16 cellular contexts compared by ENCODE assay signal in genomic region chrX:47198687-47199080, GRCh38. TPM values are rescaled to one million over a fixed set of nuclear protein-coding genes. Genes with fewer than 3 reads are reported as not detected.
DNase-seq lines count a peak whose midpoint lies in the region; ATAC-seq and TF ChIP-seq lines count a peak whose summit lies in the region.
"Had no signal": no experiment of that assay in that cellular context is flagged by ENCODE, and none has a peak within 500 bp of the region (broad histone marks: within the 10 kb centered on the region; RNA-seq: fewer than 3 reads in every experiment).

No MANE protein-coding gene starts in this region.

- no peak for TF ChIP-seq CTCF in natural killer cell (IDR thresholded peaks at IDR 0.05)
- no peak for TF ChIP-seq CTCF in nephron (IDR thresholded peaks at IDR 0.05; ENCODE audit: unreplicated experiment in 3 of 3)
- no peak for TF ChIP-seq CTCF in vagina (IDR thresholded peaks at IDR 0.05)

- no peak overlapping the region for H3K4me3 ChIP-seq in vagina

- no peaks in the 10 kb centered on the region for H3K9me3 Mint-ChIP-seq in natural killer cell
- H3K9me3 Mint-ChIP-seq in natural killer cell treated with Interleukin-12 subunit alpha and Interleukin-12 subunit beta and Interleukin-15 and Interleukin-18, amount 100 ng/mL, for 72 hours: no peaks in the 10 kb centered on the region
- H3K9me3 Mint-ChIP-seq in central memory CD8-positive, alpha-beta T cell: no peaks in the 10 kb centered on the region
- no peaks in the 10 kb centered on the region for H3K9me3 Mint-ChIP-seq in nephron
- H3K9me3 Mint-ChIP-seq: activated naive CD4-positive, alpha-beta T cell treated with anti-CD3 and anti-CD28 coated beads for 36 hours; HFFc6 had no signal

- ATAC-seq in natural killer cell (no peak), HG03460 (IDR thresholded peaks at IDR 0.05; ENCODE audit: unreplicated experiment) (no peak), HG03354 (IDR thresholded peaks at IDR 0.05; ENCODE audit: poor library complexity, severe bottlenecking, unreplicated experiment) (no peak)
- ATAC-seq in natural killer cell treated with Interleukin-12 subunit alpha and Interleukin-12 subunit beta and Interleukin-15 and Interleukin-18, amount 100 ng/mL, for 72 hours: no peak
- no peak for ATAC-seq in central memory CD8-positive, alpha-beta T cell (replicated peaks; ENCODE audit: extremely low read depth, poor library complexity, severe bottlenecking)

- H3K4me1 ChIP-seq in vagina: peaks cover 50% of the 10 kb centered on the region

- TF ChIP-seq POLR2A in vagina (IDR thresholded peaks at IDR 0.05): no peak

- peak overlapping the region; percentile 36 to 51 for H3K27ac Mint-ChIP-seq in natural killer cell
- peak overlapping the region in 1 of 2 donors; percentile 56 for H3K27ac Mint-ChIP-seq in natural killer cell treated with Interleukin-12 subunit alpha and Interleukin-12 subunit beta and Interleukin-15 and Interleukin-18, amount 100 ng/mL, for 72 hours
- H3K27ac Mint-ChIP-seq in central memory CD8-positive, alpha-beta T cell (ENCODE audit: low read depth): peak overlapping the region; percentile 29
- H3K27ac Mint-ChIP-seq in nephron: peak overlapping the region in 2 of 3 experiments; percentile 59 to 93

- H3K27me3 Mint-ChIP-seq in natural killer cell (ENCODE audit: low read depth in 2 of 2): no peaks in the 10 kb centered on the region
- no peaks in the 10 kb centered on the region for H3K27me3 Mint-ChIP-seq in natural killer cell treated with Interleukin-12 subunit alpha and Interleukin-12 subunit beta and Interleukin-15 and Interleukin-18, amount 100 ng/mL, for 72 hours
- no peaks in the 10 kb centered on the region for H3K27me3 Mint-ChIP-seq in central memory CD8-positive, alpha-beta T cell
- no peaks in the 10 kb centered on the region for H3K27me3 Mint-ChIP-seq in nephron (ENCODE audit: low read depth)

- intact Hi-C loops in natural killer cell (cut with micrococcal nuclease) (loop anchor here (10.0 kb wide), 1 partner anchor 636 kb away; the partner anchor contains the start of gene ZNF81), vagina (cut with DNase I) (loop anchor here (10.0 kb wide), 1 partner anchor 326 kb away; no protein-coding TSS in a partner anchor)

- peaks cover 14% of the 10 kb centered on the region for H3K36me3 Mint-ChIP-seq in natural killer cell
- no peaks in the 10 kb centered on the region for H3K36me3 Mint-ChIP-seq in natural killer cell treated with Interleukin-12 subunit alpha and Interleukin-12 subunit beta and Interleukin-15 and Interleukin-18, amount 100 ng/mL, for 72 hours
- H3K36me3 Mint-ChIP-seq in central memory CD8-positive, alpha-beta T cell (ENCODE audit: insufficient read depth): peaks cover 40% of the 10 kb centered on the region
- H3K36me3 Mint-ChIP-seq in nephron (ENCODE audit: low read depth): peaks cover 80% of the 10 kb centered on the region

- no peaks in the 10 kb centered on the region for H3K9me3 ChIP-seq in vagina

- peaks cover 40 to 43% of the 10 kb centered on the region in 2 donors for H3K4me1 Mint-ChIP-seq in natural killer cell
- peaks cover 30 to 49% of the 10 kb centered on the region in 2 donors for H3K4me1 Mint-ChIP-seq in natural killer cell treated with Interleukin-12 subunit alpha and Interleukin-12 subunit beta and Interleukin-15 and Interleukin-18, amount 100 ng/mL, for 72 hours (ENCODE audit: low read depth in 2 of 2)
- peaks cover 41% of the 10 kb centered on the region for H3K4me1 Mint-ChIP-seq in central memory CD8-positive, alpha-beta T cell
- H3K4me1 Mint-ChIP-seq in nephron: peaks cover 56% of the 10 kb centered on the region

- H3K4me3 Mint-ChIP-seq in natural killer cell (no peak overlapping the region), nephron (peak overlapping the region; percentile 29 to 99 (median 98))
- no peak overlapping the region for H3K4me3 Mint-ChIP-seq in natural killer cell treated with Interleukin-12 subunit alpha and Interleukin-12 subunit beta and Interleukin-15 and Interleukin-18, amount 100 ng/mL, for 72 hours
- H3K4me3 Mint-ChIP-seq in central memory CD8-positive, alpha-beta T cell: peak overlapping the region; percentile 6
- H3K4me3 Mint-ChIP-seq: activated naive CD4-positive, alpha-beta T cell treated with anti-CD3 and anti-CD28 coated beads for 36 hours; HFFc6 had no signal

- DNase-seq in natural killer cell (no peak), vagina (ENCODE audit: extremely low spot score in 2 of 2) (no peak), NCI-H1105 treated with DMSO at 0.1 percent for 48 hours (lab: John Stamatoyannopoulos, UW) (no peak)
- no peak for DNase-seq in natural killer cell treated with Interleukin-12 subunit alpha and Interleukin-12 subunit beta and Interleukin-15 and Interleukin-18, amount 100 ng/mL, for 72 hours (ENCODE audit: low spot score)
- no peak for DNase-seq in central memory CD8-positive, alpha-beta T cell (ENCODE audit: low spot score in 2 of 2)
- DNase-seq: activated CD8-positive, alpha-beta memory T cell treated with anti-CD3 and anti-CD28 coated beads, Interleukin-2, amount 50 U/mL, for 48 hours; activated naive CD4-positive, alpha-beta T cell treated with anti-CD3 and anti-CD28 coated beads for 36 hours; DND-41; HFFc6; KG1; NCI-H1092; NCI-H510A treated with DMSO at 0.1 percent for 48 hours; retina had no signal

- H3K27ac ChIP-seq in vagina: peak overlapping the region; percentile 2

- no peaks in the 10 kb centered on the region for H3K27me3 ChIP-seq in vagina

- peaks cover 5 to 56% of the 10 kb centered on the region in 2 donors for H3K36me3 ChIP-seq in vagina

RNA-seq across cellular contexts. Expression of gene UBA1, which starts 5.1 kb away (rescaled TPM):
- total RNA-seq in natural killer cell: 100 to 1,000 TPM; 118 to 168 (median 120) TPM
- total RNA-seq in natural killer cell treated with Interleukin-12 subunit alpha and Interleukin-12 subunit beta and Interleukin-15 and Interleukin-18, amount 100 ng/mL, for 72 hours: 100 to 1,000 TPM; 227 to 243 TPM
- total RNA-seq in vagina: 168 TPM

RNA-seq across cellular contexts. Expression of gene CDK16, which starts 19.8 kb away (rescaled TPM):
- total RNA-seq in natural killer cell (100 to 1,000 TPM; 112 to 140 (median 126) TPM), vagina (73.9 TPM)
- total RNA-seq in natural killer cell treated with Interleukin-12 subunit alpha and Interleukin-12 subunit beta and Interleukin-15 and Interleukin-18, amount 100 ng/mL, for 72 hours: 10 to 100 TPM; 62.2 to 63.7 TPM

RNA-seq across cellular contexts. Expression of gene USP11, which starts 34.1 kb away (rescaled TPM):
- 100 to 1,000 TPM; 107 to 131 (median 108) TPM for total RNA-seq in natural killer cell
- total RNA-seq in natural killer cell treated with Interleukin-12 subunit alpha and Interleukin-12 subunit beta and Interleukin-15 and Interleukin-18, amount 100 ng/mL, for 72 hours: 10 to 100 TPM; 45.7 to 49.2 TPM
- total RNA-seq in vagina: 72.4 TPM

RNA-seq across cellular contexts. Expression of gene RBM10, which starts 53.7 kb away (rescaled TPM):
- 10 to 100 TPM; 37.5 to 43.7 (median 39.4) TPM for total RNA-seq in natural killer cell
- 10 to 100 TPM; 59.6 to 62.2 TPM for total RNA-seq in natural killer cell treated with Interleukin-12 subunit alpha and Interleukin-12 subunit beta and Interleukin-15 and Interleukin-18, amount 100 ng/mL, for 72 hours
- total RNA-seq in vagina: 32.4 TPM

RNA-seq across cellular contexts. Expression of gene NDUFB11, which starts 54.2 kb away (rescaled TPM):
- total RNA-seq in natural killer cell (10 to 100 TPM; 38.2 to 43.3 (median 42.3) TPM), vagina (63.8 TPM)
- total RNA-seq in natural killer cell treated with Interleukin-12 subunit alpha and Interleukin-12 subunit beta and Interleukin-15 and Interleukin-18, amount 100 ng/mL, for 72 hours: 10 to 100 TPM; 50.8 to 75.4 TPM

Comparison
In these comparisons a context has a peak if more than half of its experiments do, and no peak if none do; other contexts are left out.
1. H3K4me3 Mint-ChIP-seq: peak in central memory CD8-positive, alpha-beta T cell (single experiment) and nephron (3 of 3); none in natural killer cell (single experiment) and natural killer cell treated with Interleukin-12 subunit alpha and Interleukin-12 subunit beta and Interleukin-15 and Interleukin-18, amount 100 ng/mL, for 72 hours (single experiment).